2 cellular contexts compared by ENCODE assay signal in genomic region chr5:128084228-128085167, GRCh38.
TF ChIP-seq lines count a peak whose summit lies in the region.

No MANE protein-coding gene starts in this region.

TF ChIP-seq in HEK293, 187 proteins besides CTCF, POLR2A, EP300 and RAD21 (continued from another document and continues in another):
- TF ChIP-seq MEIS1 (CRISPR knock-in tag; IDR thresholded peaks at IDR 0.05; ENCODE audit: borderline replicate concordance), result 0 out of 2 replicates have a peak, but pooled peaks have one; percentile 16
- TF ChIP-seq REST (tag by site-specific recombination; IDR thresholded peaks at IDR 0.05), result peak; percentile 66
- peak; percentile 39; the same call in 1 of the 2 replicates for TF ChIP-seq ZNF394 (tag by site-specific recombination; IDR thresholded peaks at IDR 0.05; ENCODE audit: borderline replicate concordance)
- peak; percentile 89 for TF ChIP-seq MYNN (tag by site-specific recombination; IDR thresholded peaks at IDR 0.05; ENCODE audit: borderline replicate concordance)
- TF ChIP-seq SCRT2 (tag by site-specific recombination; IDR thresholded peaks at IDR 0.05), result peak; percentile 13; the same call in 1 of the 2 replicates
- no peak for TF ChIP-seq ZNF274 (IDR thresholded peaks at IDR 0.05; ENCODE audit: low read length)
- no peak for TF ChIP-seq ZNF274 (tag by site-specific recombination; IDR thresholded peaks at IDR 0.05; ENCODE audit: borderline replicate concordance)
- peak; percentile 65 for TF ChIP-seq ZNF366 (tag by site-specific recombination; conservative IDR thresholded peaks at IDR 0.05)
- TF ChIP-seq, protein P1, sequence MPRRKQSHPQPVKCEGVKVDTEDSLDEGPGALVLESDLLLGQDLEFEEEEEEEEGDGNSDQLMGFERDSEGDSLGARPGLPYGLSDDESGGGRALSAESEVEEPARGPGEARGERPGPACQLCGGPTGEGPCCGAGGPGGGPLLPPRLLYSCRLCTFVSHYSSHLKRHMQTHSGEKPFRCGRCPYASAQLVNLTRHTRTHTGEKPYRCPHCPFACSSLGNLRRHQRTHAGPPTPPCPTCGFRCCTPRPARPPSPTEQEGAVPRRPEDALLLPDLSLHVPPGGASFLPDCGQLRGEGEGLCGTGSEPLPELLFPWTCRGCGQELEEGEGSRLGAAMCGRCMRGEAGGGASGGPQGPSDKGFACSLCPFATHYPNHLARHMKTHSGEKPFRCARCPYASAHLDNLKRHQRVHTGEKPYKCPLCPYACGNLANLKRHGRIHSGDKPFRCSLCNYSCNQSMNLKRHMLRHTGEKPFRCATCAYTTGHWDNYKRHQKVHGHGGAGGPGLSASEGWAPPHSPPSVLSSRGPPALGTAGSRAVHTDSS (tag by site-specific recombination; IDR thresholded peaks at IDR 0.05), result no peak
- no peak; the same call in 1 of the 2 replicates for TF ChIP-seq KLF16 (tag by site-specific recombination; IDR thresholded peaks at IDR 0.05)
- TF ChIP-seq ZBTB21 (tag by site-specific recombination; IDR thresholded peaks at IDR 0.05), result no peak
- TF ChIP-seq ZNF423 (tag by site-specific recombination; IDR thresholded peaks at IDR 0.05), result no peak
- TF ChIP-seq ZBTB26 (tag by site-specific recombination; optimal IDR thresholded peaks at IDR 0.05), result peak; percentile 76
- 0 out of 2 replicates have a peak, but pooled peaks have one; percentile 10 for TF ChIP-seq ZBTB48 (tag by site-specific recombination; IDR thresholded peaks at IDR 0.05)
- TF ChIP-seq ZNF621 (tag by site-specific recombination; IDR thresholded peaks at IDR 0.05), result no peak
- TF ChIP-seq INSM2 (tag by site-specific recombination; IDR thresholded peaks at IDR 0.05), result no peak

TF ChIP-seq in H1, 55 proteins besides CTCF, POLR2A, EP300 and RAD21 (continued from another document):
- no peak for TF ChIP-seq TAF1 (IDR thresholded peaks at IDR 0.05; ENCODE audit: low read depth, low read length)
- peak; percentile 8 to 46; a peak in 1 of 4 replicates for TF ChIP-seq SIN3A (conservative IDR thresholded peaks at IDR 0.05 in 1 of 2, IDR thresholded peaks at IDR 0.05 in 1 of 2; ENCODE audit: low read depth in 1 of 2, low read length in 2 of 2)
- peak; percentile 56; the same call in 1 of the 2 replicates for TF ChIP-seq SUZ12 (IDR thresholded peaks at IDR 0.05; ENCODE audit: low read length)
- TF ChIP-seq, protein P2, sequence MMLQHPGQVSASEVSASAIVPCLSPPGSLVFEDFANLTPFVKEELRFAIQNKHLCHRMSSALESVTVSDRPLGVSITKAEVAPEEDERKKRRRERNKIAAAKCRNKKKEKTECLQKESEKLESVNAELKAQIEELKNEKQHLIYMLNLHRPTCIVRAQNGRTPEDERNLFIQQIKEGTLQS (IDR thresholded peaks at IDR 0.05; ENCODE audit: insufficient read depth, low read depth, low read length), result no peak
- TF ChIP-seq MAX (IDR thresholded peaks at IDR 0.05), result no peak; the same call in 1 of the 2 replicates
- TF ChIP-seq HDAC6 (IDR thresholded peaks at IDR 0.05; ENCODE audit: low read depth, low read length), result no peak
- TF ChIP-seq KDM1A (IDR thresholded peaks at IDR 0.05; ENCODE audit: borderline replicate concordance, low read length), result no peak
- no peak for TF ChIP-seq ZNF274 (IDR thresholded peaks at IDR 0.05; ENCODE audit: borderline replicate concordance, extremely low read depth, low read length)
- TF ChIP-seq, protein P3, sequence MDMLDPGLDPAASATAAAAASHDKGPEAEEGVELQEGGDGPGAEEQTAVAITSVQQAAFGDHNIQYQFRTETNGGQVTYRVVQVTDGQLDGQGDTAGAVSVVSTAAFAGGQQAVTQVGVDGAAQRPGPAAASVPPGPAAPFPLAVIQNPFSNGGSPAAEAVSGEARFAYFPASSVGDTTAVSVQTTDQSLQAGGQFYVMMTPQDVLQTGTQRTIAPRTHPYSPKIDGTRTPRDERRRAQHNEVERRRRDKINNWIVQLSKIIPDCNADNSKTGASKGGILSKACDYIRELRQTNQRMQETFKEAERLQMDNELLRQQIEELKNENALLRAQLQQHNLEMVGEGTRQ (IDR thresholded peaks at IDR 0.05; ENCODE audit: low read length), result no peak
- TF ChIP-seq PHF8 (conservative IDR thresholded peaks at IDR 0.05; ENCODE audit: low read depth, low read length), result no peak
- no peak for TF ChIP-seq NANOG (IDR thresholded peaks at IDR 0.05; ENCODE audit: insufficient read depth, low read depth, low read length, poor library complexity, severe bottlenecking)
- no peak for TF ChIP-seq BCL11A (IDR thresholded peaks at IDR 0.05; ENCODE audit: low read depth in 2 of 2, low read length in 2 of 2)
- no peak for TF ChIP-seq FOSL1 (IDR thresholded peaks at IDR 0.05; ENCODE audit: insufficient read depth, low read depth, low read length)
- no peak for TF ChIP-seq HDAC2 (IDR thresholded peaks at IDR 0.05; ENCODE audit: borderline replicate concordance in 1 of 2, low read depth in 2 of 2, low read length in 2 of 2)
- TF ChIP-seq CHD1 (IDR thresholded peaks at IDR 0.05; ENCODE audit: low read depth, low read length), result no peak
- TF ChIP-seq RFX5 (IDR thresholded peaks at IDR 0.05; ENCODE audit: borderline replicate concordance, low read depth, low read length), result no peak
- peak; percentile 19 for TF ChIP-seq ASH2L (IDR thresholded peaks at IDR 0.05; ENCODE audit: low read length)
- TF ChIP-seq SAP30 (IDR thresholded peaks at IDR 0.05; ENCODE audit: insufficient read depth, insufficient replicate concordance, low read length), result peak; percentile 33
- no peak for TF ChIP-seq CHD2 (IDR thresholded peaks at IDR 0.05; ENCODE audit: low read length)
- TF ChIP-seq, protein P4, sequence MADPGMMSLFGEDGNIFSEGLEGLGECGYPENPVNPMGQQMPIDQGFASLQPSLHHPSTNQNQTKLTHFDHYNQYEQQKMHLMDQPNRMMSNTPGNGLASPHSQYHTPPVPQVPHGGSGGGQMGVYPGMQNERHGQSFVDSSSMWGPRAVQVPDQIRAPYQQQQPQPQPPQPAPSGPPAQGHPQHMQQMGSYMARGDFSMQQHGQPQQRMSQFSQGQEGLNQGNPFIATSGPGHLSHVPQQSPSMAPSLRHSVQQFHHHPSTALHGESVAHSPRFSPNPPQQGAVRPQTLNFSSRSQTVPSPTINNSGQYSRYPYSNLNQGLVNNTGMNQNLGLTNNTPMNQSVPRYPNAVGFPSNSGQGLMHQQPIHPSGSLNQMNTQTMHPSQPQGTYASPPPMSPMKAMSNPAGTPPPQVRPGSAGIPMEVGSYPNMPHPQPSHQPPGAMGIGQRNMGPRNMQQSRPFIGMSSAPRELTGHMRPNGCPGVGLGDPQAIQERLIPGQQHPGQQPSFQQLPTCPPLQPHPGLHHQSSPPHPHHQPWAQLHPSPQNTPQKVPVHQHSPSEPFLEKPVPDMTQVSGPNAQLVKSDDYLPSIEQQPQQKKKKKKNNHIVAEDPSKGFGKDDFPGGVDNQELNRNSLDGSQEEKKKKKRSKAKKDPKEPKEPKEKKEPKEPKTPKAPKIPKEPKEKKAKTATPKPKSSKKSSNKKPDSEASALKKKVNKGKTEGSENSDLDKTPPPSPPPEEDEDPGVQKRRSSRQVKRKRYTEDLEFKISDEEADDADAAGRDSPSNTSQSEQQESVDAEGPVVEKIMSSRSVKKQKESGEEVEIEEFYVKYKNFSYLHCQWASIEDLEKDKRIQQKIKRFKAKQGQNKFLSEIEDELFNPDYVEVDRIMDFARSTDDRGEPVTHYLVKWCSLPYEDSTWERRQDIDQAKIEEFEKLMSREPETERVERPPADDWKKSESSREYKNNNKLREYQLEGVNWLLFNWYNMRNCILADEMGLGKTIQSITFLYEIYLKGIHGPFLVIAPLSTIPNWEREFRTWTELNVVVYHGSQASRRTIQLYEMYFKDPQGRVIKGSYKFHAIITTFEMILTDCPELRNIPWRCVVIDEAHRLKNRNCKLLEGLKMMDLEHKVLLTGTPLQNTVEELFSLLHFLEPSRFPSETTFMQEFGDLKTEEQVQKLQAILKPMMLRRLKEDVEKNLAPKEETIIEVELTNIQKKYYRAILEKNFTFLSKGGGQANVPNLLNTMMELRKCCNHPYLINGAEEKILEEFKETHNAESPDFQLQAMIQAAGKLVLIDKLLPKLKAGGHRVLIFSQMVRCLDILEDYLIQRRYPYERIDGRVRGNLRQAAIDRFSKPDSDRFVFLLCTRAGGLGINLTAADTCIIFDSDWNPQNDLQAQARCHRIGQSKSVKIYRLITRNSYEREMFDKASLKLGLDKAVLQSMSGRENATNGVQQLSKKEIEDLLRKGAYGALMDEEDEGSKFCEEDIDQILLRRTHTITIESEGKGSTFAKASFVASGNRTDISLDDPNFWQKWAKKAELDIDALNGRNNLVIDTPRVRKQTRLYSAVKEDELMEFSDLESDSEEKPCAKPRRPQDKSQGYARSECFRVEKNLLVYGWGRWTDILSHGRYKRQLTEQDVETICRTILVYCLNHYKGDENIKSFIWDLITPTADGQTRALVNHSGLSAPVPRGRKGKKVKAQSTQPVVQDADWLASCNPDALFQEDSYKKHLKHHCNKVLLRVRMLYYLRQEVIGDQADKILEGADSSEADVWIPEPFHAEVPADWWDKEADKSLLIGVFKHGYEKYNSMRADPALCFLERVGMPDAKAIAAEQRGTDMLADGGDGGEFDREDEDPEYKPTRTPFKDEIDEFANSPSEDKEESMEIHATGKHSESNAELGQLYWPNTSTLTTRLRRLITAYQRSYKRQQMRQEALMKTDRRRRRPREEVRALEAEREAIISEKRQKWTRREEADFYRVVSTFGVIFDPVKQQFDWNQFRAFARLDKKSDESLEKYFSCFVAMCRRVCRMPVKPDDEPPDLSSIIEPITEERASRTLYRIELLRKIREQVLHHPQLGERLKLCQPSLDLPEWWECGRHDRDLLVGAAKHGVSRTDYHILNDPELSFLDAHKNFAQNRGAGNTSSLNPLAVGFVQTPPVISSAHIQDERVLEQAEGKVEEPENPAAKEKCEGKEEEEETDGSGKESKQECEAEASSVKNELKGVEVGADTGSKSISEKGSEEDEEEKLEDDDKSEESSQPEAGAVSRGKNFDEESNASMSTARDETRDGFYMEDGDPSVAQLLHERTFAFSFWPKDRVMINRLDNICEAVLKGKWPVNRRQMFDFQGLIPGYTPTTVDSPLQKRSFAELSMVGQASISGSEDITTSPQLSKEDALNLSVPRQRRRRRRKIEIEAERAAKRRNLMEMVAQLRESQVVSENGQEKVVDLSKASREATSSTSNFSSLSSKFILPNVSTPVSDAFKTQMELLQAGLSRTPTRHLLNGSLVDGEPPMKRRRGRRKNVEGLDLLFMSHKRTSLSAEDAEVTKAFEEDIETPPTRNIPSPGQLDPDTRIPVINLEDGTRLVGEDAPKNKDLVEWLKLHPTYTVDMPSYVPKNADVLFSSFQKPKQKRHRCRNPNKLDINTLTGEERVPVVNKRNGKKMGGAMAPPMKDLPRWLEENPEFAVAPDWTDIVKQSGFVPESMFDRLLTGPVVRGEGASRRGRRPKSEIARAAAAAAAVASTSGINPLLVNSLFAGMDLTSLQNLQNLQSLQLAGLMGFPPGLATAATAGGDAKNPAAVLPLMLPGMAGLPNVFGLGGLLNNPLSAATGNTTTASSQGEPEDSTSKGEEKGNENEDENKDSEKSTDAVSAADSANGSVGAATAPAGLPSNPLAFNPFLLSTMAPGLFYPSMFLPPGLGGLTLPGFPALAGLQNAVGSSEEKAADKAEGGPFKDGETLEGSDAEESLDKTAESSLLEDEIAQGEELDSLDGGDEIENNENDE (IDR thresholded peaks at IDR 0.05; ENCODE audit: insufficient replicate concordance, low read length), result no peak
- TF ChIP-seq POLR2AphosphoS5 (IDR thresholded peaks at IDR 0.05; ENCODE audit: low read depth, low read length), result no peak
- 0 out of 2 replicates have a peak, but pooled peaks have one; percentile 10 for TF ChIP-seq GABPA (IDR thresholded peaks at IDR 0.05; ENCODE audit: borderline replicate concordance, insufficient read depth, low read length)
- no peak for TF ChIP-seq SRF (IDR thresholded peaks at IDR 0.05; ENCODE audit: low read depth, low read length)
- no peak for TF ChIP-seq TBP (IDR thresholded peaks at IDR 0.05; ENCODE audit: low read depth, low read length)
- TF ChIP-seq ATF2 (IDR thresholded peaks at IDR 0.05; ENCODE audit: low read length), result no peak
- no peak for TF ChIP-seq SP2 (IDR thresholded peaks at IDR 0.05; ENCODE audit: low read length)
- no peak for TF ChIP-seq CBX5 (IDR thresholded peaks at IDR 0.05; ENCODE audit: low read depth, low read length)
